8 cellular contexts compared by ENCODE assay signal in the genomic region with DNA sequence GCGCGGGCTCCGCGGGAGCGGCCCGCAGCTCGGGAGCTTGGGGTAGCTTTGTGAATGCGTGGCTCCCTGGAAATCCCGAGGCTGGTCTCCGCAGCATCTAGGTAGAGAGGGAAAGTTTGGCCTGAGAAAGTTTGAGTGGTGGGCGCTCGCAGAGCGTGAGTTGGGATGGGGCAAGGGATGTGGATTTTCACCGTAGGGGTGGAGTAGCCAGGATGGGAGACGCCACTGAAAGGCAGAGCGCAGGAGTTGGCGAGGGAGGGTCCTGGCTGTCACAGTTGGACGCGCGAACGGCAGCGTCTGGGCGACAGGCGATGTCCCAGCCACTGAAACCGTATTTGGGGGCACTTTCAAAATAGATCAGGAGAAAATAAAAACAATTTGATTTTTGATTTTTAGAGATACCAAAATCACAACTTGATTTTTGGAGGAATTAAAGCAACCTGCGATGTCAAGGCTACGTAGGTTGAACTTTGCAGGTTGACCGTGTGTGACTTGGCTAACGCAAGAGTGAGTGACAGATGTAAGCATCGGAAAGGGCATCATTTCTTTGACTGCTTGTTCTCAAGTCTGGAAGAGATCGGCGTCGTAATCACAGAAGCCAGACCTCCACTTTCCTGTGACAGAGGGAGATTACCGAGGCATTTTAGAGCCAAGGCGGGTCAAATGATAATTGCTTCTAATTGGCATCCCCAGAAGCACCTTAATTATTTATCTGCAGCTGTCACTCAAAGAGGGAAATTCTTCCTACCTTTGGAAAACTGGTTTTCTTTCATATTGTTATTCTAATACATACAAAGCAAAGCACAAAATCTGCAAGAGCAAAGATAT. TPM values are rescaled to one million over a fixed set of nuclear protein-coding genes. Genes with fewer than 3 reads are reported as not detected.
DNase-seq lines count a peak whose midpoint lies in the region; ATAC-seq lines count a peak whose summit lies in the region.

No MANE protein-coding gene starts in this region.

- CTCF ChIA-PET in CD4-positive, alpha-beta memory T cell (lab: Charles Lee; ENCODE audit: partially characterized antibody) = interaction anchor here (0.7 to 11.8 kb wide), 3 partner anchors 206 to 437 kb away, joined by 3 to 258 read pairs (median 6); partner anchors contain the start of gene HINT3

- H3K9me3 ChIP-seq in CD4-positive, alpha-beta memory T cell (ENCODE audit: control insufficient read depth in 1 of 2, low read length in 2 of 2) = no peaks in the 10 kb centered on the region
- H3K9me3 ChIP-seq in MG63 (no peaks in the 10 kb centered on the region), adipocyte (ENCODE audit: control insufficient read depth, low read length) (no peaks in the 10 kb centered on the region)

- intact Hi-C loops in CD4-positive, alpha-beta memory T cell (cut with micrococcal nuclease) = no loop called here

- H3K9me3 Mint-ChIP-seq in CD4-positive, alpha-beta memory T cell = peaks cover 0 to 4% (median 0%) of the 10 kb centered on the region in 8 donors
- no peaks in the 10 kb centered on the region for H3K9me3 Mint-ChIP-seq in stimulated activated naive B cell treated with anti-CD40 and anti-IgM and Interleukin-4, amounts not matched to agents 10 μg/mL and 1 μg/mL and 100 μg/mL, for 72 hours

- POLR2A ChIA-PET in CD4-positive, alpha-beta memory T cell (lab: Charles Lee; ENCODE audit: partially characterized antibody) = interaction anchor here (2.3 to 3.1 kb wide), 3 partner anchors 31 to 237 kb away, joined by 7 to 17 read pairs (median 9); partner anchors contain the start of genes NCOA7 and TRMT11

- no peaks in the 10 kb centered on the region for H3K36me3 ChIP-seq in CD4-positive, alpha-beta memory T cell (ENCODE audit: insufficient read depth, low read length)
- H3K36me3 ChIP-seq in MG63 = no peaks in the 10 kb centered on the region
- no peaks in the 10 kb centered on the region for H3K36me3 ChIP-seq in adipocyte (ENCODE audit: control insufficient read depth, insufficient read depth, low read length, severe bottlenecking)

- peak overlapping the region; percentile 76 for H3K9ac ChIP-seq in adipocyte (ENCODE audit: low read length)

- peaks cover 53% of the 10 kb centered on the region for H3K27me3 ChIP-seq in CD4-positive, alpha-beta memory T cell (ENCODE audit: insufficient read depth, low read length)
- H3K27me3 ChIP-seq in MG63 = peaks cover 78% of the 10 kb centered on the region
- H3K27me3 ChIP-seq in adipocyte (replicated peaks; ENCODE audit: control insufficient read depth, insufficient read depth, low read length) = peaks cover 19% of the 10 kb centered on the region

- peak overlapping the region; percentile 85 to 95 (median 88) for H3K4me3 Mint-ChIP-seq in CD4-positive, alpha-beta memory T cell
- H3K4me3 Mint-ChIP-seq in stimulated activated naive B cell treated with anti-CD40 and anti-IgM and Interleukin-4, amounts not matched to agents 10 μg/mL and 1 μg/mL and 100 μg/mL, for 72 hours = peak overlapping the region; percentile 87 to 92

- H3K36me3 Mint-ChIP-seq in CD4-positive, alpha-beta memory T cell = peaks cover 0 to 1% of the 10 kb centered on the region in 2 donors
- H3K36me3 Mint-ChIP-seq in stimulated activated naive B cell treated with anti-CD40 and anti-IgM and Interleukin-4, amounts not matched to agents 10 μg/mL and 1 μg/mL and 100 μg/mL, for 72 hours = no peaks in the 10 kb centered on the region

- H3K27ac ChIP-seq in CD4-positive, alpha-beta memory T cell (ENCODE audit: low read depth, low read length) = no peak overlapping the region

- peaks cover 41% of the 10 kb centered on the region for H3K4me1 ChIP-seq in CD4-positive, alpha-beta memory T cell (ENCODE audit: insufficient read depth, low read length)
- peaks cover 22% of the 10 kb centered on the region for H3K4me1 ChIP-seq in adipocyte (ENCODE audit: control insufficient read depth, insufficient read depth, low read length)

- H3K27ac Mint-ChIP-seq in CD4-positive, alpha-beta memory T cell = peak overlapping the region; percentile 55 to 92 (median 80)
- H3K27ac Mint-ChIP-seq in stimulated activated naive B cell treated with anti-CD40 and anti-IgM and Interleukin-4, amounts not matched to agents 10 μg/mL and 1 μg/mL and 100 μg/mL, for 72 hours = peak overlapping the region; percentile 56

- peak in 2 of 5 donors; percentile 9 to 16 for DNase-seq in CD4-positive, alpha-beta memory T cell
- no peak for DNase-seq in MG63
- no peak for DNase-seq in adipocyte (ENCODE audit: low read depth)
- peak; percentile 18 for DNase-seq in iPS-NIHi7 (ENCODE audit: extremely low spot score)
- DNase-seq in stimulated activated naive B cell treated with anti-CD40 and anti-IgM and Interleukin-4, amounts not matched to agents 10 μg/mL and 1 μg/mL and 100 μg/mL, for 72 hours = no peak
- DNase-seq in putamen (ENCODE audit: low spot score) = no peak
- no peak for DNase-seq in MV-4-11 (lab: John Stamatoyannopoulos, UW)

- no peak for ATAC-seq in stimulated activated naive B cell treated with anti-CD40 and anti-IgM and Interleukin-4, amounts not matched to agents 10 μg/mL and 1 μg/mL and 100 μg/mL, for 72 hours (replicated peaks)
- ATAC-seq in GM21619 (IDR thresholded peaks at IDR 0.05; ENCODE audit: unreplicated experiment) = no peak

- peaks cover 41 to 44% of the 10 kb centered on the region in 2 donors for H3K27me3 Mint-ChIP-seq in CD4-positive, alpha-beta memory T cell
- H3K27me3 Mint-ChIP-seq in stimulated activated naive B cell treated with anti-CD40 and anti-IgM and Interleukin-4, amounts not matched to agents 10 μg/mL and 1 μg/mL and 100 μg/mL, for 72 hours = peaks cover 26 to 31% of the 10 kb centered on the region in 2 donors

- peaks cover 21 to 43% (median 27%) of the 10 kb centered on the region in 4 donors for H3K4me1 Mint-ChIP-seq in CD4-positive, alpha-beta memory T cell
- H3K4me1 Mint-ChIP-seq in stimulated activated naive B cell treated with anti-CD40 and anti-IgM and Interleukin-4, amounts not matched to agents 10 μg/mL and 1 μg/mL and 100 μg/mL, for 72 hours = peaks cover 18 to 43% of the 10 kb centered on the region in 2 donors

- H3K4me3 ChIP-seq in CD4-positive, alpha-beta memory T cell (ENCODE audit: low read length in 2 of 2) = peak overlapping the region; percentile 20 to 56
- H3K4me3 ChIP-seq in MG63 = peak overlapping the region; percentile 56
- H3K4me3 ChIP-seq in adipocyte (ENCODE audit: low read length) = peak overlapping the region; percentile 85

RNA-seq across cellular contexts. Expression of gene HEY2, which starts 0.6 kb away (rescaled TPM):
- under 1 TPM in 1 of 2 experiments, not detected in 1; 0.14 TPM for total RNA-seq in CD4-positive, alpha-beta memory T cell
- polyA plus RNA-seq in CD4-positive, alpha-beta memory T cell = under 1 TPM in 1 of 2 donors, not detected in 1; 0.20 TPM
- total RNA-seq in MG63 (2014; rRNA removed; shearing (Covaris generic); ENCODE audit: low replicate concordance) = not detected in 2 replicates

RNA-seq across cellular contexts. Expression of gene NCOA7, which starts 40.7 kb away (rescaled TPM):
- 10 to 100 TPM; 73.6 to 75.1 TPM for total RNA-seq in CD4-positive, alpha-beta memory T cell
- 10 to 100 TPM; 16.9 to 53.5 TPM for polyA plus RNA-seq in CD4-positive, alpha-beta memory T cell
- total RNA-seq in MG63 (2014; rRNA removed; shearing (Covaris generic); ENCODE audit: low replicate concordance) = 6.7 and 10.6 TPM in 2 replicates
